ENCODE assay signal across 8 cellular contexts in the genomic region with DNA sequence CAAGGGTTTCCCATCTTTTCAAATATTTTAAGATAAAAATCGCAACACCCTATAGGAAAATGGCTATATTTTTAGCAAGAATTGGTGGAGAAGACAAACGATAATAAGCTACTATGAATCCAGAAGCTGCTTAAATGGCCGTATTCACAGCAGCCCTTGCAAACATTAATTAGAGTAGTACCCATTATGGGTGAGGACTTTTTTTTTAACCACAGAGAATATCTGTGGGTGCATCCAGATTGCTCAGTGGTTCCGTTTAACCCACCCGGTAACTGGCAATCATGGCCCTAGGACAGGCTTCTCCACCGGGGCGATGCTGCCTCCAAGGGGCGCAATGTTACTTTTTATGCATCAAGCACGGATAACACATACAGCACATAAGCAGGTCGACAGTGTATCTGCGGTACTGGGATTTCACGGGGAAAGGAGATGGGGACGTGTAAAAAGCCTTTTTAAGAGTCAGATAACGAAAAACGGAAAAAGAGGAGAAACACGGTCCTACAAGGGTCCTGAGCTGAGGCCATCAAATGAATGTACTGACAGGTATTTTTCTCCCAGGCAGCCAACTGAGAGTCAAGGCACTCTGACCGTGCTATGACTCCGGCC. TPM values are rescaled to one million over a fixed set of nuclear protein-coding genes. Genes with fewer than 3 reads are reported as not detected.
DNase-seq lines count a peak whose midpoint lies in the region; ATAC-seq and TF ChIP-seq lines count a peak whose summit lies in the region.

No MANE protein-coding gene starts in this region.

- H3K4me1 ChIP-seq in neutrophil (ENCODE audit: control insufficient read depth in 1 of 2, insufficient read depth in 1 of 2, low read depth in 1 of 2, low read length in 1 of 2): peaks cover 22 to 28% of the 10 kb centered on the region in 2 experiments

- H3K9me3 ChIP-seq in neutrophil: no peaks in the 10 kb centered on the region

- in situ Hi-C loops in KBM-7 (cut with MboI; ENCODE audit: low pct_unique_long_range_greater_than_20kb, low sequenced_read_pairs): no loop called here

- peaks cover 53% of the 10 kb centered on the region for H3K27me3 ChIP-seq in neutrophil

- POLR2A ChIA-PET in activated CD4-positive, alpha-beta memory T cell treated with anti-CD3 and anti-CD28 coated beads for 36 hours (lab: Charles Lee): no interaction called here

- H3K4me1 Mint-ChIP-seq in activated CD4-positive, alpha-beta memory T cell treated with anti-CD3 and anti-CD28 coated beads for 36 hours (ENCODE audit: low read depth): peaks cover 20% of the 10 kb centered on the region

- ATAC-seq in HG03442 (IDR thresholded peaks at IDR 0.05; ENCODE audit: unreplicated experiment) (no peak), HG02763 (IDR thresholded peaks at IDR 0.05; ENCODE audit: unreplicated experiment) (no peak)

- peaks cover 52% of the 10 kb centered on the region for H3K27me3 Mint-ChIP-seq in activated CD4-positive, alpha-beta memory T cell treated with anti-CD3 and anti-CD28 coated beads for 36 hours

- no peaks in the 10 kb centered on the region for H3K36me3 Mint-ChIP-seq in activated CD4-positive, alpha-beta memory T cell treated with anti-CD3 and anti-CD28 coated beads for 36 hours

- DNase-seq in ELF-1 (ENCODE audit: low read depth, low spot score) (peak; percentile 41), KBM-7 (peak; percentile 65), fibroblast of villous mesenchyme (ENCODE audit: low read depth) (peak; percentile 8), globus pallidus (ENCODE audit: low spot score) (no peak)
- DNase-seq in activated CD4-positive, alpha-beta memory T cell treated with anti-CD3 and anti-CD28 coated beads for 36 hours: peak; percentile 51

- no peaks in the 10 kb centered on the region for H3K36me3 ChIP-seq in neutrophil

- H3K27ac ChIP-seq in neutrophil: no peak overlapping the region

- peak; percentile 2 for TF ChIP-seq CTCF in fibroblast of villous mesenchyme (IDR thresholded peaks at IDR 0.05; ENCODE audit: insufficient read depth, low read depth, low read length)
- no peak for TF ChIP-seq CTCF in neutrophil (IDR thresholded peaks at IDR 0.05)

- peak overlapping the region; percentile 65 for H3K4me3 Mint-ChIP-seq in activated CD4-positive, alpha-beta memory T cell treated with anti-CD3 and anti-CD28 coated beads for 36 hours

- H3K27ac Mint-ChIP-seq in activated CD4-positive, alpha-beta memory T cell treated with anti-CD3 and anti-CD28 coated beads for 36 hours: no peak overlapping the region

- intact Hi-C loops in activated CD4-positive, alpha-beta memory T cell treated with anti-CD3 and anti-CD28 coated beads for 36 hours (cut with micrococcal nuclease): loop anchor here (5.0 to 10.0 kb wide), 3 partner anchors 93 to 244 kb away; a partner anchor contains a TSS

- CTCF ChIA-PET in activated CD4-positive, alpha-beta memory T cell treated with anti-CD3 and anti-CD28 coated beads for 36 hours (lab: Charles Lee): interaction anchor here (0.6 to 11.4 kb wide), 7 partner anchors 7 to 248 kb away, joined by 3 to 441 read pairs (median 5); no protein-coding TSS in a partner anchor

- H3K9me3 Mint-ChIP-seq in activated CD4-positive, alpha-beta memory T cell treated with anti-CD3 and anti-CD28 coated beads for 36 hours: no peaks in the 10 kb centered on the region

- peak overlapping the region; percentile 63 for H3K4me3 ChIP-seq in fibroblast of villous mesenchyme (ENCODE audit: low read depth, low read length)
- H3K4me3 ChIP-seq in neutrophil (ENCODE audit: low read depth in 1 of 2, low read length in 1 of 2): peak overlapping the region; percentile 39 to 60

RNA-seq across cellular contexts. Expression of a gene that starts 1.0 kb away (rescaled TPM):
- under 1 TPM in 1 of 2 experiments, not detected in 1; 0.14 TPM for total RNA-seq in activated CD4-positive, alpha-beta memory T cell treated with anti-CD3 and anti-CD28 coated beads for 36 hours
- total RNA-seq in fibroblast of villous mesenchyme: under 0.01 TPM in 1 of 2 replicates, not detected in the other

RNA-seq across cellular contexts. Expression of a gene that starts 46.6 kb away (rescaled TPM):
- not detected for total RNA-seq in activated CD4-positive, alpha-beta memory T cell treated with anti-CD3 and anti-CD28 coated beads for 36 hours
- under 0.01 TPM in 2 replicates for total RNA-seq in fibroblast of villous mesenchyme
